ENCODE assay signal across 11 cellular contexts in the genomic region with DNA sequence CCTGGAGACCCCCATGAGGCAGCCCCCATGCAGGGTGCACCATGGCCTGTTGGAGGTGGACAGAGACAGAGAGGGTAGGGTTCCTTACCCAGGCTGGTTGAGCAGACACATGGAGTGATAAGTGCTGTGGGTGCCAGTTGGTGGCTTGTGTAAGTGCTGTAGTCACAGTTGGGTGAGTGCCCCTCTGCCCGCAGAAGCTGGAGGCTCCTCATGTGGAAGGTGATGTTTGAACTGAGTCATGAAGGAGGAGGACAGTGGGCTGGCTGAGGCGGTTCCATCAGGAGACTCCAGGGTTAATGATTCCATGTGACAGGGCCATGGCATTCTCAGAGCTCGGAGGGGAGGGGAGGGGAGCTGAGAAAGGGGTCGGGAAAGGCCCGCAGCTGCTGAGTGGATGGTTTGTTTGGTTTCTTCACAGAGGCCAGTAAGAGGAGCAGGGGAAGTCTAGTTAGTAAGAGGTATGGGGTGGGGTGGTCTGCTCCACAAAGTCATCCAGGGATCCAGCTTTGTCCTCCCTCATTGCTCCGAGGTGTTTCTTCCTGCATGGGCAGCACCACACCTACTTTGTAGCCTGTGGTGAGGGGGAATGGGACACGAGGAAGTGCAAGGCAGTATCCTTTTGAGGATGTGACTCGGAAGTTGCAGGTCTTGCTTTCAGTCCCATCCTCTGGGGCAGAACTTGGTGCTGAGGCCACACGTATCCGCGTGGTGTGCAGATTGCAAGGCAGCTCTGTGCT. TPM values are rescaled to one million over a fixed set of nuclear protein-coding genes. Genes with fewer than 3 reads are reported as not detected.
DNase-seq lines count a peak whose midpoint lies in the region; ATAC-seq and TF ChIP-seq lines count a peak whose summit lies in the region.
"Had no signal": no experiment of that assay in that cellular context is flagged by ENCODE, and none has a peak within 500 bp of the region (broad histone marks: within the 10 kb centered on the region; RNA-seq: fewer than 3 reads in every experiment).

No MANE protein-coding gene starts in this region.

- H3K4me1 Mint-ChIP-seq in effector memory CD8-positive, alpha-beta T cell (ENCODE audit: low read depth in 2 of 2): peaks cover 5 to 12% of the 10 kb centered on the region in 2 donors
- peaks cover 14% of the 10 kb centered on the region in 2 donors for H3K4me1 Mint-ChIP-seq in natural killer cell treated with Interleukin-12 subunit alpha and Interleukin-12 subunit beta and Interleukin-15 and Interleukin-18, amount 100 ng/mL, for 72 hours (ENCODE audit: low read depth in 2 of 2)

- H3K4me1 ChIP-seq in adipocyte (ENCODE audit: control insufficient read depth, insufficient read depth, low read length) (peaks cover 33% of the 10 kb centered on the region), stomach (peaks cover 36 to 77% (median 71%) of the 10 kb centered on the region in 4 donors)

- H3K9me3 Mint-ChIP-seq in effector memory CD8-positive, alpha-beta T cell: no peaks in the 10 kb centered on the region
- no peaks in the 10 kb centered on the region for H3K9me3 Mint-ChIP-seq in natural killer cell treated with Interleukin-12 subunit alpha and Interleukin-12 subunit beta and Interleukin-15 and Interleukin-18, amount 100 ng/mL, for 72 hours
- H3K9me3 Mint-ChIP-seq: stimulated activated naive CD8-positive, alpha-beta T cell treated with anti-CD3 and anti-CD28 coated beads, Interleukin-15, amount 100 ng/mL, for 72 hours; T-helper 1 cell treated with Interleukin-12 subunit alpha and Interleukin-12 subunit beta and Interleukin-4 antibody, amounts not matched to agents 30 μg/mL and 1 μg/mL, for 36 hours had no signal

- no peak for ATAC-seq in effector memory CD8-positive, alpha-beta T cell (replicated peaks)
- ATAC-seq in GM21619 (IDR thresholded peaks at IDR 0.05; ENCODE audit: unreplicated experiment): no peak
- ATAC-seq in natural killer cell treated with Interleukin-12 subunit alpha and Interleukin-12 subunit beta and Interleukin-15 and Interleukin-18, amount 100 ng/mL, for 72 hours: no peak

- H3K27ac Mint-ChIP-seq in effector memory CD8-positive, alpha-beta T cell: peak overlapping the region in 1 of 2 donors; percentile 62
- H3K27ac Mint-ChIP-seq in natural killer cell treated with Interleukin-12 subunit alpha and Interleukin-12 subunit beta and Interleukin-15 and Interleukin-18, amount 100 ng/mL, for 72 hours: peak overlapping the region in 1 of 2 donors; percentile 6

- no peaks in the 10 kb centered on the region for H3K9me3 ChIP-seq in adipocyte (ENCODE audit: control insufficient read depth, low read length)
- no peaks in the 10 kb centered on the region for H3K9me3 ChIP-seq in stomach

- H3K36me3 Mint-ChIP-seq in effector memory CD8-positive, alpha-beta T cell (ENCODE audit: insufficient read depth): peaks cover 3% of the 10 kb centered on the region
- H3K36me3 Mint-ChIP-seq in natural killer cell treated with Interleukin-12 subunit alpha and Interleukin-12 subunit beta and Interleukin-15 and Interleukin-18, amount 100 ng/mL, for 72 hours: no peaks in the 10 kb centered on the region

- intact Hi-C loops in stomach (cut with DNase I; ENCODE audit: low total_unique reads): loop anchor here (5.0 kb wide), 1 partner anchor 58 kb away; no protein-coding TSS in a partner anchor

- DNase-seq in HK-2 (ENCODE audit: unreplicated experiment): peak; percentile 85
- DNase-seq in adipocyte (ENCODE audit: low read depth): peak; percentile 27
- DNase-seq in iris pigment epithelial cell (ENCODE audit: low read depth): peak; percentile 19
- peak; percentile 54 for DNase-seq in stomach
- DNase-seq in effector memory CD8-positive, alpha-beta T cell: no peak
- no peak for DNase-seq in natural killer cell treated with Interleukin-12 subunit alpha and Interleukin-12 subunit beta and Interleukin-15 and Interleukin-18, amount 100 ng/mL, for 72 hours (ENCODE audit: low spot score)
- DNase-seq in NCI-H345 treated with DMSO at 0.1 percent for 48 hours (lab: John Stamatoyannopoulos, UW; ENCODE audit: unreplicated experiment): no peak

- H3K36me3 ChIP-seq in adipocyte (ENCODE audit: control insufficient read depth, insufficient read depth, low read length, severe bottlenecking): no peaks in the 10 kb centered on the region
- H3K36me3 ChIP-seq in stomach: peaks cover 0 to 9% (median 9%) of the 10 kb centered on the region in 4 donors
- H3K36me3 ChIP-seq: brain microvascular endothelial cell had no signal

- H3K4me3 Mint-ChIP-seq in effector memory CD8-positive, alpha-beta T cell: peak overlapping the region in 1 of 2 donors; percentile 56
- H3K4me3 Mint-ChIP-seq in natural killer cell treated with Interleukin-12 subunit alpha and Interleukin-12 subunit beta and Interleukin-15 and Interleukin-18, amount 100 ng/mL, for 72 hours: no peak overlapping the region

- H3K4me3 ChIP-seq in adipocyte (ENCODE audit: low read length) (peak overlapping the region; percentile 38), stomach (no peak overlapping the region)

- H3K27me3 Mint-ChIP-seq in effector memory CD8-positive, alpha-beta T cell: no peaks in the 10 kb centered on the region
- no peaks in the 10 kb centered on the region for H3K27me3 Mint-ChIP-seq in natural killer cell treated with Interleukin-12 subunit alpha and Interleukin-12 subunit beta and Interleukin-15 and Interleukin-18, amount 100 ng/mL, for 72 hours
- H3K27me3 Mint-ChIP-seq: stimulated activated naive CD8-positive, alpha-beta T cell treated with anti-CD3 and anti-CD28 coated beads, Interleukin-15, amount 100 ng/mL, for 72 hours had no signal

- no peak for TF ChIP-seq EP300 in stomach (IDR thresholded peaks at IDR 0.05)

- peak overlapping the region; percentile 74 to 88 (median 83) for H3K27ac ChIP-seq in stomach
- H3K27ac ChIP-seq: brain microvascular endothelial cell had no signal

- peak overlapping the region; percentile 63 for H3K9ac ChIP-seq in adipocyte (ENCODE audit: low read length)

- 32 to 51% (median 39%) methylated on average over 11 of the region's 11 CpGs for WGBS in stomach, 5 donors

- TF ChIP-seq CTCF in stomach (IDR thresholded peaks at IDR 0.05): no peak

- TF ChIP-seq POLR2A in stomach (IDR thresholded peaks at IDR 0.05): no peak

- H3K27me3 ChIP-seq in adipocyte (replicated peaks; ENCODE audit: control insufficient read depth, insufficient read depth, low read length) (no peaks in the 10 kb centered on the region), stomach (no peaks in the 10 kb centered on the region)
- H3K27me3 ChIP-seq: brain microvascular endothelial cell had no signal

RNA-seq across cellular contexts. Expression of gene IMPA2, which starts 13.6 kb away (rescaled TPM):
- 100 to 1,000 TPM in 3 of 5 donors, 10 to 100 TPM in 2; 75.2 to 263 (median 138) TPM for total RNA-seq in stomach
- 10 to 100 TPM; 61.0 to 79.9 (median 64.5) TPM for polyA plus RNA-seq in stomach
- total RNA-seq in natural killer cell treated with Interleukin-12 subunit alpha and Interleukin-12 subunit beta and Interleukin-15 and Interleukin-18, amount 100 ng/mL, for 72 hours: 10 to 100 TPM in 1 of 2 donors, 1 to 10 TPM in 1; 8.6 to 12.0 TPM

Comparison
In these comparisons a context has a peak if more than half of its experiments do, and no peak if none do; other contexts are left out.
1. DNase-seq: peak in HK-2 (single experiment), adipocyte (single experiment), iris pigment epithelial cell (single experiment) and stomach (single experiment); none in effector memory CD8-positive, alpha-beta T cell (0 of 3), natural killer cell treated with Interleukin-12 subunit alpha and Interleukin-12 subunit beta and Interleukin-15 and Interleukin-18, amount 100 ng/mL, for 72 hours (single experiment) and NCI-H345 treated with DMSO at 0.1 percent for 48 hours (single experiment).
2. RNA of gene IMPA2, which starts 13.6 kb away (total RNA-seq): 75.2 to 263 TPM in stomach; 8.6 to 12.0 TPM in natural killer cell treated with Interleukin-12 subunit alpha and Interleukin-12 subunit beta and Interleukin-15 and Interleukin-18, amount 100 ng/mL, for 72 hours; every median in the first group is over 4 times any median in the second.